14 cellular contexts compared by ENCODE assay signal in genomic region chr13:94829201-94829600, GRCh38.
"Had no signal": no experiment of that assay in that cellular context is flagged by ENCODE, and none has a peak within 500 bp of the region (broad histone marks: within the 10 kb centered on the region; RNA-seq: fewer than 3 reads in every experiment).

No MANE protein-coding gene starts in this region.

- H3K9me3 ChIP-seq: body of pancreas, tibial artery had no signal

- H3K27ac Mint-ChIP-seq: activated naive CD4-positive, alpha-beta T cell treated with anti-CD3 and anti-CD28 coated beads for 36 hours; activated T-helper 17 cell treated with anti-CD3 and anti-CD28 coated beads, Interleukin-2, amount 50 U/mL, for 72 hours; effector memory CD8-positive, alpha-beta T cell; stimulated activated effector memory CD8-positive, alpha-beta T cell treated with anti-CD3 and anti-CD28 coated beads, Interleukin-12 subunit alpha, Interleukin-12 subunit beta, amount 100 ng/mL, for 72 hours; T-cell had no signal

- H3K79me2 ChIP-seq: hepatocyte had no signal

- H3K9me3 Mint-ChIP-seq: activated naive CD4-positive, alpha-beta T cell treated with anti-CD3 and anti-CD28 coated beads for 36 hours; activated T-helper 17 cell treated with anti-CD3 and anti-CD28 coated beads, Interleukin-2, amount 50 U/mL, for 72 hours; effector memory CD8-positive, alpha-beta T cell; stimulated activated effector memory CD8-positive, alpha-beta T cell treated with anti-CD3 and anti-CD28 coated beads, Interleukin-12 subunit alpha, Interleukin-12 subunit beta, amount 100 ng/mL, for 72 hours; T-cell had no signal

- DNase-seq: activated CD4-positive, alpha-beta T cell treated with anti-CD3 and anti-CD28 coated beads for 4 hours; activated naive CD4-positive, alpha-beta T cell treated with anti-CD3 and anti-CD28 coated beads for 36 hours; activated T-cell treated with anti-CD3 and anti-CD28 coated beads for 4 hours; body of pancreas; effector memory CD8-positive, alpha-beta T cell; kidney; mesendoderm; right cardiac atrium; small intestine; T-cell; tibial artery had no signal

- H3K36me3 ChIP-seq: tibial artery had no signal

- H3K27ac ChIP-seq: body of pancreas, hepatocyte, tibial artery had no signal

- H2AFZ ChIP-seq: hepatocyte had no signal

- H3K4me1 ChIP-seq: body of pancreas, tibial artery had no signal

- H3K36me3 Mint-ChIP-seq: stimulated activated effector memory CD8-positive, alpha-beta T cell treated with anti-CD3 and anti-CD28 coated beads, Interleukin-12 subunit alpha, Interleukin-12 subunit beta, amount 100 ng/mL, for 72 hours; T-cell had no signal

- H3K4me3 Mint-ChIP-seq: activated naive CD4-positive, alpha-beta T cell treated with anti-CD3 and anti-CD28 coated beads for 36 hours; activated T-helper 17 cell treated with anti-CD3 and anti-CD28 coated beads, Interleukin-2, amount 50 U/mL, for 72 hours; effector memory CD8-positive, alpha-beta T cell; stimulated activated effector memory CD8-positive, alpha-beta T cell treated with anti-CD3 and anti-CD28 coated beads, Interleukin-12 subunit alpha, Interleukin-12 subunit beta, amount 100 ng/mL, for 72 hours; T-cell had no signal

- H3K4me3 ChIP-seq: body of pancreas, hepatocyte, tibial artery had no signal

- H3K4me2 ChIP-seq: hepatocyte had no signal

- FAIRE-seq: kidney, small intestine had no signal

- H3K27me3 ChIP-seq: body of pancreas, tibial artery had no signal

- H3K4me1 Mint-ChIP-seq: activated T-helper 17 cell treated with anti-CD3 and anti-CD28 coated beads, Interleukin-2, amount 50 U/mL, for 72 hours; stimulated activated effector memory CD8-positive, alpha-beta T cell treated with anti-CD3 and anti-CD28 coated beads, Interleukin-12 subunit alpha, Interleukin-12 subunit beta, amount 100 ng/mL, for 72 hours; T-cell had no signal

- ATAC-seq: activated T-helper 17 cell treated with anti-CD3 and anti-CD28 coated beads, Interleukin-2, amount 50 U/mL, for 72 hours; body of pancreas; effector memory CD8-positive, alpha-beta T cell; right cardiac atrium; stimulated activated effector memory CD8-positive, alpha-beta T cell treated with anti-CD3 and anti-CD28 coated beads, Interleukin-12 subunit alpha, Interleukin-12 subunit beta, amount 100 ng/mL, for 72 hours; T-cell had no signal
